ENCODE assay signal across 1 cellular context in the genomic region with DNA sequence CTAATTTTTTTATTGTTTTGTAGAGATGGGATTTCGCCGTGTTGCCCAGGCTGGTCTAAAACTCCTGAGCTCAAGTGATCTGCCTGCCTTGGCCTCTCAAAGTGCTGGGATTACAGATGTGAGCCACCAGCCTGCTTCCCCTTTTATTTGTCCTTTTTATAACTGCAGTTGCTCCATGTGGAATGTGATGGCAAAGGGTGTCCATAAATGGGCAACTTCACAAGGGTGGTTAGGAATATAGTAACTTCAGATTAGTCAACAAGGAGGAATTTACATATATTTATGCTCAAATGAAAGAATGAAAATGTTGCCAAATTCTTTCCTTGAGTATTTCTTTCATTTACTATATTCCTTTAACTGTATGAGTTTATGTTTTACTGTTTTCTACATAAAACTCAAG.
TF ChIP-seq lines count a peak whose summit lies in the region.

No MANE protein-coding gene starts in this region.

TF ChIP-seq in IMR-90, 13 proteins besides CTCF, POLR2A, EP300 and RAD21:
- TF ChIP-seq CEBPB (IDR thresholded peaks at IDR 0.05; ENCODE audit: low read depth, low read length) (peak; percentile 3; the same call in 1 of the 2 replicates), FOS (IDR thresholded peaks at IDR 0.05; ENCODE audit: low read depth, low read length) (no peak), BHLHE40 (IDR thresholded peaks at IDR 0.05; ENCODE audit: low read depth, low read length) (no peak), CHD1 (IDR thresholded peaks at IDR 0.05; ENCODE audit: low read depth, low read length) (no peak), SMC3 (IDR thresholded peaks at IDR 0.05; ENCODE audit: low read depth, low read length) (no peak), MXI1 (IDR thresholded peaks at IDR 0.05; ENCODE audit: borderline replicate concordance, low read depth, low read length) (no peak)
- TF ChIP-seq, protein P1, sequence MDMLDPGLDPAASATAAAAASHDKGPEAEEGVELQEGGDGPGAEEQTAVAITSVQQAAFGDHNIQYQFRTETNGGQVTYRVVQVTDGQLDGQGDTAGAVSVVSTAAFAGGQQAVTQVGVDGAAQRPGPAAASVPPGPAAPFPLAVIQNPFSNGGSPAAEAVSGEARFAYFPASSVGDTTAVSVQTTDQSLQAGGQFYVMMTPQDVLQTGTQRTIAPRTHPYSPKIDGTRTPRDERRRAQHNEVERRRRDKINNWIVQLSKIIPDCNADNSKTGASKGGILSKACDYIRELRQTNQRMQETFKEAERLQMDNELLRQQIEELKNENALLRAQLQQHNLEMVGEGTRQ (IDR thresholded peaks at IDR 0.05; ENCODE audit: low read depth, low read length): no peak
